In genomic region chr2:221263572-221263971, GRCh38 we compare ENCODE assay signal across 8 cellular contexts.
"Had no signal": no experiment of that assay in that cellular context is flagged by ENCODE, and none has a peak within 500 bp of the region (broad histone marks: within the 10 kb centered on the region; RNA-seq: fewer than 3 reads in every experiment).

No MANE protein-coding gene starts in this region.

- DNase-seq: GM23248, GOT3, H7, KBM-7 had no signal

- H3K9ac ChIP-seq: GM23248 had no signal

- H3K4me1 Mint-ChIP-seq: IgD-negative memory B cell had no signal

- ATAC-seq: HCT116 had no signal

- H3K27ac ChIP-seq: GM23248 had no signal

- H3K9me3 ChIP-seq: HAP-1 had no signal

- H3K4me3 Mint-ChIP-seq: IgD-negative memory B cell had no signal

- H3K4me1 ChIP-seq: HAP-1 had no signal

- H3K36me3 ChIP-seq: HAP-1 had no signal

- H3K4me3 ChIP-seq: GM23248, HAP-1 had no signal

- FAIRE-seq: HTR-8/SVneo had no signal

- H3K27ac Mint-ChIP-seq: IgD-negative memory B cell had no signal

- H2AFZ ChIP-seq: GM23248 had no signal
